ENCODE assay signal across 1 cellular context in the genomic region with DNA sequence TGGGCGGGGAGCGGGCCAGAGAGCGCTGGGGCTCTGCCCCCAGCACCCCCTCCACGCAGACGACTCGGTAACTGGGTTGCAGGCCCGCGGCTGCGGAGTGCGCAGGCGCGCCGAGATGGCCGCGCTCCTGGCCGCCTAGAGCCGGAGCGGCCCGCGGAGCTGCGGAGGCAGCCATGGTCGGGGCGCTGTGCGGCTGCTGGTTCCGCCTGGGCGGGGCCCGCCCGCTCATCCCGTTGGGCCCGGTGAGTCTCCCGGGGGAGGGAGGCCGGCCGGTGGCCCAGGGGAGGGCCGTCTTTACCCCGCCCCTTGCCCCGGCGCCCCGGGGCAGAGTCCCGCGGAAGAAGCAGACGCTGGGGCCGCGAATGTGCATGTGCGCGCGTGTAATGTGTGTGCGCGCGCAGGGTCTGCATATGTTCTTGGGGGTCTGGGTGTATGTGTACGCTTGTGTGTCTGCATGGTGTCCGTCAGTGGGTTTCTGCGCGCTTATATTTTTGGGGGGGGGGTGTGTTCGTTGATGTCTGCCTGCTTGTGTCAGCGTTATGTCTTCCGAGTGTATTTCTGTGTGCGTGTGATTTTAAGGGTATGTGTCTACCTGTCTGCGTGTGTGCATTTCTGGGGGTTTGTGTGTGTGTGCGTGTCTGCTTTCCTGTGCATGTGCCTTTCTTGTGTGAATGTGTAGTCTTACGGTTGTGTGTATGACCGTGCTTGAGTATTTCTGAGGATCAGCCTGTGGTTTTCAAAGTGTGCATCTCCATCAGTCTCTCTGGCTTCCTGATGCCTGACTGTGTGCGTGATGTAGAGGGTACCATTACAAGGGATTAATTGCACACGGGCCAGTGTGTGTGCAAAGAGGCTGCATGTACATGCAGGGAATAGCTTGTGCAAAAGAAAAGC.
TF ChIP-seq lines count a peak whose summit lies in the region.

A gene (plus strand): TSS at position 102 of the 894 bp plus-strand sequence. CDS start 72 bp downstream, at position 174.

TF ChIP-seq in K562, 482 proteins besides CTCF, POLR2A, EP300 and RAD21 (continued from another document and continues in another):
- TF ChIP-seq, protein P1, sequence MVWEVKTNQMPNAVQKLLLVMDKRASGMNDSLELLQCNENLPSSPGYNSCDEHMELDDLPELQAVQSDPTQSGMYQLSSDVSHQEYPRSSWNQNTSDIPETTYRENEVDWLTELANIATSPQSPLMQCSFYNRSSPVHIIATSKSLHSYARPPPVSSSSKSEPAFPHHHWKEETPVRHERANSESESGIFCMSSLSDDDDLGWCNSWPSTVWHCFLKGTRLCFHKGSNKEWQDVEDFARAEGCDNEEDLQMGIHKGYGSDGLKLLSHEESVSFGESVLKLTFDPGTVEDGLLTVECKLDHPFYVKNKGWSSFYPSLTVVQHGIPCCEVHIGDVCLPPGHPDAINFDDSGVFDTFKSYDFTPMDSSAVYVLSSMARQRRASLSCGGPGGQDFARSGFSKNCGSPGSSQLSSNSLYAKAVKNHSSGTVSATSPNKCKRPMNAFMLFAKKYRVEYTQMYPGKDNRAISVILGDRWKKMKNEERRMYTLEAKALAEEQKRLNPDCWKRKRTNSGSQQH (CRISPR knock-in tag; IDR thresholded peaks at IDR 0.05) = peak; percentile 81; the same call in 1 of the 2 replicates
- TF ChIP-seq ATF7 (IDR thresholded peaks at IDR 0.05) = peak; percentile 35; the same call in 1 of the 2 replicates
- peak in 2 of 3 experiments; percentile 89 to 90 for TF ChIP-seq YY1 (IDR thresholded peaks at IDR 0.05; ENCODE audit: borderline replicate concordance in 1 of 3, control insufficient read depth in 1 of 3, extremely low read depth in 1 of 3, insufficient read depth in 3 of 3, insufficient read length in 1 of 3, insufficient replicate concordance in 2 of 3, low read depth in 1 of 3, low read length in 2 of 3)
- no peak for TF ChIP-seq TAF15 (IDR thresholded peaks at IDR 0.05; ENCODE audit: low read depth, low read length)
- TF ChIP-seq MAZ (CRISPR knock-in tag; conservative IDR thresholded peaks at IDR 0.05 in 1 of 2, IDR thresholded peaks at IDR 0.05 in 1 of 2) = peak in 1 of 2 experiments; percentile 37; a peak in 2 of 4 replicates
- no peak for TF ChIP-seq RBM17 (IDR thresholded peaks at IDR 0.05; ENCODE audit: borderline replicate concordance, low read depth, low read length)
- peak in 1 of 2 experiments; percentile 79; a peak in 2 of 4 replicates for TF ChIP-seq NONO (IDR thresholded peaks at IDR 0.05; ENCODE audit: low read depth in 2 of 2, low read length in 1 of 2)
- no peak for TF ChIP-seq SMARCA5 (IDR thresholded peaks at IDR 0.05)
- TF ChIP-seq TBP (optimal IDR thresholded peaks at IDR 0.05; ENCODE audit: low read depth, low read length) = peak; percentile 36
- no peak for TF ChIP-seq NBN (IDR thresholded peaks at IDR 0.05; ENCODE audit: low read depth)
- no peak for TF ChIP-seq FOS (IDR thresholded peaks at IDR 0.05; ENCODE audit: extremely low read depth, insufficient read length)
- peak; percentile 49; the same call in 1 of the 2 replicates for TF ChIP-seq MYC (IDR thresholded peaks at IDR 0.05; ENCODE audit: low read depth, low read length)
- no peak for TF ChIP-seq MYC (CRISPR knock-in tag; IDR thresholded peaks at IDR 0.05; ENCODE audit: borderline replicate concordance, low read depth)
- TF ChIP-seq, protein P2, sequence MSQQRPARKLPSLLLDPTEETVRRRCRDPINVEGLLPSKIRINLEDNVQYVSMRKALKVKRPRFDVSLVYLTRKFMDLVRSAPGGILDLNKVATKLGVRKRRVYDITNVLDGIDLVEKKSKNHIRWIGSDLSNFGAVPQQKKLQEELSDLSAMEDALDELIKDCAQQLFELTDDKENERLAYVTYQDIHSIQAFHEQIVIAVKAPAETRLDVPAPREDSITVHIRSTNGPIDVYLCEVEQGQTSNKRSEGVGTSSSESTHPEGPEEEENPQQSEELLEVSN (IDR thresholded peaks at IDR 0.05; ENCODE audit: borderline replicate concordance in 1 of 2, extremely low read depth in 1 of 2, insufficient read depth in 1 of 2, insufficient read length in 1 of 2, low read depth in 1 of 2, low read length in 1 of 2, poor library complexity in 1 of 2, severe bottlenecking in 1 of 2) = peak in 1 of 2 experiments; percentile 45
- no peak for TF ChIP-seq GTF2A2 (tag; IDR thresholded peaks at IDR 0.05)
- peak; percentile 79; the same call in 1 of the 2 replicates for TF ChIP-seq ZKSCAN1 (IDR thresholded peaks at IDR 0.05; ENCODE audit: low read depth, low read length)
- TF ChIP-seq, protein P3, sequence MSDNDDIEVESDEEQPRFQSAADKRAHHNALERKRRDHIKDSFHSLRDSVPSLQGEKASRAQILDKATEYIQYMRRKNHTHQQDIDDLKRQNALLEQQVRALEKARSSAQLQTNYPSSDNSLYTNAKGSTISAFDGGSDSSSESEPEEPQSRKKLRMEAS (CRISPR knock-in tag; IDR thresholded peaks at IDR 0.05) = 0 out of 2 replicates have a peak, but pooled peaks have one; percentile 38
- peak; percentile 60; the same call in 1 of the 2 replicates for TF ChIP-seq GATAD2B (IDR thresholded peaks at IDR 0.05; ENCODE audit: borderline replicate concordance)
- TF ChIP-seq, protein P4, sequence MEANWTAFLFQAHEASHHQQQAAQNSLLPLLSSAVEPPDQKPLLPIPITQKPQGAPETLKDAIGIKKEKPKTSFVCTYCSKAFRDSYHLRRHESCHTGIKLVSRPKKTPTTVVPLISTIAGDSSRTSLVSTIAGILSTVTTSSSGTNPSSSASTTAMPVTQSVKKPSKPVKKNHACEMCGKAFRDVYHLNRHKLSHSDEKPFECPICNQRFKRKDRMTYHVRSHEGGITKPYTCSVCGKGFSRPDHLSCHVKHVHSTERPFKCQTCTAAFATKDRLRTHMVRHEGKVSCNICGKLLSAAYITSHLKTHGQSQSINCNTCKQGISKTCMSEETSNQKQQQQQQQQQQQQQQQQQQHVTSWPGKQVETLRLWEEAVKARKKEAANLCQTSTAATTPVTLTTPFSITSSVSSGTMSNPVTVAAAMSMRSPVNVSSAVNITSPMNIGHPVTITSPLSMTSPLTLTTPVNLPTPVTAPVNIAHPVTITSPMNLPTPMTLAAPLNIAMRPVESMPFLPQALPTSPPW (CRISPR knock-in tag; IDR thresholded peaks at IDR 0.05) = peak; percentile 61; the same call in 1 of the 2 replicates
- TF ChIP-seq RBFOX2 (IDR thresholded peaks at IDR 0.05; ENCODE audit: low read depth, low read length) = peak; percentile 80
- TF ChIP-seq RHOXF2B (CRISPR knock-in tag; conservative IDR thresholded peaks at IDR 0.05) = no peak
- TF ChIP-seq, protein P5, sequence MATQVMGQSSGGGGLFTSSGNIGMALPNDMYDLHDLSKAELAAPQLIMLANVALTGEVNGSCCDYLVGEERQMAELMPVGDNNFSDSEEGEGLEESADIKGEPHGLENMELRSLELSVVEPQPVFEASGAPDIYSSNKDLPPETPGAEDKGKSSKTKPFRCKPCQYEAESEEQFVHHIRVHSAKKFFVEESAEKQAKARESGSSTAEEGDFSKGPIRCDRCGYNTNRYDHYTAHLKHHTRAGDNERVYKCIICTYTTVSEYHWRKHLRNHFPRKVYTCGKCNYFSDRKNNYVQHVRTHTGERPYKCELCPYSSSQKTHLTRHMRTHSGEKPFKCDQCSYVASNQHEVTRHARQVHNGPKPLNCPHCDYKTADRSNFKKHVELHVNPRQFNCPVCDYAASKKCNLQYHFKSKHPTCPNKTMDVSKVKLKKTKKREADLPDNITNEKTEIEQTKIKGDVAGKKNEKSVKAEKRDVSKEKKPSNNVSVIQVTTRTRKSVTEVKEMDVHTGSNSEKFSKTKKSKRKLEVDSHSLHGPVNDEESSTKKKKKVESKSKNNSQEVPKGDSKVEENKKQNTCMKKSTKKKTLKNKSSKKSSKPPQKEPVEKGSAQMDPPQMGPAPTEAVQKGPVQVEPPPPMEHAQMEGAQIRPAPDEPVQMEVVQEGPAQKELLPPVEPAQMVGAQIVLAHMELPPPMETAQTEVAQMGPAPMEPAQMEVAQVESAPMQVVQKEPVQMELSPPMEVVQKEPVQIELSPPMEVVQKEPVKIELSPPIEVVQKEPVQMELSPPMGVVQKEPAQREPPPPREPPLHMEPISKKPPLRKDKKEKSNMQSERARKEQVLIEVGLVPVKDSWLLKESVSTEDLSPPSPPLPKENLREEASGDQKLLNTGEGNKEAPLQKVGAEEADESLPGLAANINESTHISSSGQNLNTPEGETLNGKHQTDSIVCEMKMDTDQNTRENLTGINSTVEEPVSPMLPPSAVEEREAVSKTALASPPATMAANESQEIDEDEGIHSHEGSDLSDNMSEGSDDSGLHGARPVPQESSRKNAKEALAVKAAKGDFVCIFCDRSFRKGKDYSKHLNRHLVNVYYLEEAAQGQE (CRISPR knock-in tag; IDR thresholded peaks at IDR 0.05; ENCODE audit: low read depth) = 0 out of 2 replicates have a peak, but pooled peaks have one; percentile 20
- no peak for TF ChIP-seq HMG20B (CRISPR knock-in tag; IDR thresholded peaks at IDR 0.05)
- 0 out of 4 replicates have a peak, but pooled peaks of 1 of the 2 experiments have one; percentile 36 for TF ChIP-seq FOXK2 (conservative IDR thresholded peaks at IDR 0.05 in 1 of 2, IDR thresholded peaks at IDR 0.05 in 1 of 2; ENCODE audit: low read depth in 2 of 2)
- no peak for TF ChIP-seq TFAM (CRISPR knock-in tag; conservative IDR thresholded peaks at IDR 0.05)
- peak; percentile 84; the same call in 1 of the 2 replicates for TF ChIP-seq HLTF (IDR thresholded peaks at IDR 0.05)
- TF ChIP-seq, protein P6, sequence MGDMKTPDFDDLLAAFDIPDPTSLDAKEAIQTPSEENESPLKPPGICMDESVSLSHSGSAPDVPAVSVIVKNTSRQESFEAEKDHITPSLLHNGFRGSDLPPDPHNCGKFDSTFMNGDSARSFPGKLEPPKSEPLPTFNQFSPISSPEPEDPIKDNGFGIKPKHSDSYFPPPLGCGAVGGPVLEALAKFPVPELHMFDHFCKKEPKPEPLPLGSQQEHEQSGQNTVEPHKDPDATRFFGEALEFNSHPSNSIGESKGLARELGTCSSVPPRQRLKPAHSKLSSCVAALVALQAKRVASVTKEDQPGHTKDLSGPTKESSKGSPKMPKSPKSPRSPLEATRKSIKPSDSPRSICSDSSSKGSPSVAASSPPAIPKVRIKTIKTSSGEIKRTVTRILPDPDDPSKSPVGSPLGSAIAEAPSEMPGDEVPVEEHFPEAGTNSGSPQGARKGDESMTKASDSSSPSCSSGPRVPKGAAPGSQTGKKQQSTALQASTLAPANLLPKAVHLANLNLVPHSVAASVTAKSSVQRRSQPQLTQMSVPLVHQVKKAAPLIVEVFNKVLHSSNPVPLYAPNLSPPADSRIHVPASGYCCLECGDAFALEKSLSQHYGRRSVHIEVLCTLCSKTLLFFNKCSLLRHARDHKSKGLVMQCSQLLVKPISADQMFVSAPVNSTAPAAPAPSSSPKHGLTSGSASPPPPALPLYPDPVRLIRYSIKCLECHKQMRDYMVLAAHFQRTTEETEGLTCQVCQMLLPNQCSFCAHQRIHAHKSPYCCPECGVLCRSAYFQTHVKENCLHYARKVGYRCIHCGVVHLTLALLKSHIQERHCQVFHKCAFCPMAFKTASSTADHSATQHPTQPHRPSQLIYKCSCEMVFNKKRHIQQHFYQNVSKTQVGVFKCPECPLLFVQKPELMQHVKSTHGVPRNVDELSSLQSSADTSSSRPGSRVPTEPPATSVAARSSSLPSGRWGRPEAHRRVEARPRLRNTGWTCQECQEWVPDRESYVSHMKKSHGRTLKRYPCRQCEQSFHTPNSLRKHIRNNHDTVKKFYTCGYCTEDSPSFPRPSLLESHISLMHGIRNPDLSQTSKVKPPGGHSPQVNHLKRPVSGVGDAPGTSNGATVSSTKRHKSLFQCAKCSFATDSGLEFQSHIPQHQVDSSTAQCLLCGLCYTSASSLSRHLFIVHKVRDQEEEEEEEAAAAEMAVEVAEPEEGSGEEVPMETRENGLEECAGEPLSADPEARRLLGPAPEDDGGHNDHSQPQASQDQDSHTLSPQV (IDR thresholded peaks at IDR 0.05) = 0 out of 2 replicates have a peak, but pooled peaks have one; percentile 41
- TF ChIP-seq ELF4 (CRISPR knock-in tag; IDR thresholded peaks at IDR 0.05) = peak; percentile 56; the same call in 1 of the 2 replicates
- peak; percentile 21; the same call in 1 of the 2 replicates for TF ChIP-seq MIER1 (IDR thresholded peaks at IDR 0.05; ENCODE audit: low read depth)
- TF ChIP-seq, protein P7, sequence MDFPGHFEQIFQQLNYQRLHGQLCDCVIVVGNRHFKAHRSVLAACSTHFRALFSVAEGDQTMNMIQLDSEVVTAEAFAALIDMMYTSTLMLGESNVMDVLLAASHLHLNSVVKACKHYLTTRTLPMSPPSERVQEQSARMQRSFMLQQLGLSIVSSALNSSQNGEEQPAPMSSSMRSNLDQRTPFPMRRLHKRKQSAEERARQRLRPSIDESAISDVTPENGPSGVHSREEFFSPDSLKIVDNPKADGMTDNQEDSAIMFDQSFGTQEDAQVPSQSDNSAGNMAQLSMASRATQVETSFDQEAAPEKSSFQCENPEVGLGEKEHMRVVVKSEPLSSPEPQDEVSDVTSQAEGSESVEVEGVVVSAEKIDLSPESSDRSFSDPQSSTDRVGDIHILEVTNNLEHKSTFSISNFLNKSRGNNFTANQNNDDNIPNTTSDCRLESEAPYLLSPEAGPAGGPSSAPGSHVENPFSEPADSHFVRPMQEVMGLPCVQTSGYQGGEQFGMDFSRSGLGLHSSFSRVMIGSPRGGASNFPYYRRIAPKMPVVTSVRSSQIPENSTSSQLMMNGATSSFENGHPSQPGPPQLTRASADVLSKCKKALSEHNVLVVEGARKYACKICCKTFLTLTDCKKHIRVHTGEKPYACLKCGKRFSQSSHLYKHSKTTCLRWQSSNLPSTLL (IDR thresholded peaks at IDR 0.05) = 0 out of 2 replicates have a peak, but pooled peaks have one; percentile 52
- TF ChIP-seq, protein P8, sequence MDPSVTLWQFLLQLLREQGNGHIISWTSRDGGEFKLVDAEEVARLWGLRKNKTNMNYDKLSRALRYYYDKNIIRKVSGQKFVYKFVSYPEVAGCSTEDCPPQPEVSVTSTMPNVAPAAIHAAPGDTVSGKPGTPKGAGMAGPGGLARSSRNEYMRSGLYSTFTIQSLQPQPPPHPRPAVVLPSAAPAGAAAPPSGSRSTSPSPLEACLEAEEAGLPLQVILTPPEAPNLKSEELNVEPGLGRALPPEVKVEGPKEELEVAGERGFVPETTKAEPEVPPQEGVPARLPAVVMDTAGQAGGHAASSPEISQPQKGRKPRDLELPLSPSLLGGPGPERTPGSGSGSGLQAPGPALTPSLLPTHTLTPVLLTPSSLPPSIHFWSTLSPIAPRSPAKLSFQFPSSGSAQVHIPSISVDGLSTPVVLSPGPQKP (CRISPR knock-in tag; IDR thresholded peaks at IDR 0.05) = no peak
- no peak for TF ChIP-seq ZNF354B (CRISPR knock-in tag; IDR thresholded peaks at IDR 0.05)
- no peak for TF ChIP-seq IFI16 (CRISPR knock-in tag; IDR thresholded peaks at IDR 0.05)
- TF ChIP-seq MYNN (IDR thresholded peaks at IDR 0.05) = peak; percentile 10; the same call in 1 of the 2 replicates
- no peak for TF ChIP-seq MYNN (CRISPR knock-in tag; IDR thresholded peaks at IDR 0.05)
- TF ChIP-seq WHSC1 (IDR thresholded peaks at IDR 0.05; ENCODE audit: low read length) = no peak
- no peak for TF ChIP-seq TCF7L2 (IDR thresholded peaks at IDR 0.05; ENCODE audit: low read depth, low read length)
- peak; percentile 61 for TF ChIP-seq TAF1 (IDR thresholded peaks at IDR 0.05; ENCODE audit: control insufficient read depth, extremely low read depth, insufficient read depth, low read length, severe bottlenecking)
- peak; percentile 14; the same call in 1 of the 2 replicates for TF ChIP-seq DPF2 (IDR thresholded peaks at IDR 0.05)
- 0 out of 2 replicates have a peak, but pooled peaks have one; percentile 15 for TF ChIP-seq PHF21A (IDR thresholded peaks at IDR 0.05; ENCODE audit: borderline replicate concordance, low read depth)
- no peak for TF ChIP-seq RBM34 (IDR thresholded peaks at IDR 0.05; ENCODE audit: borderline replicate concordance, insufficient read depth, low read length)
- peak; percentile 41; the same call in 1 of the 2 replicates for TF ChIP-seq RB1 (IDR thresholded peaks at IDR 0.05; ENCODE audit: low read depth)
- TF ChIP-seq PHF20 (IDR thresholded peaks at IDR 0.05; ENCODE audit: partially characterized antibody) = peak; percentile 29
- TF ChIP-seq HDAC2 (IDR thresholded peaks at IDR 0.05) = 0 out of 2 replicates have a peak, but pooled peaks have one; percentile 26
